ENCODE assay signal across 8 cellular contexts in genomic region chr10:91652364-91652763, GRCh38. TPM values are rescaled to one million over a fixed set of nuclear protein-coding genes. Genes with fewer than 3 reads are reported as not detected.
DNase-seq lines count a peak whose midpoint lies in the region; ATAC-seq, FAIRE-seq and TF ChIP-seq lines count a peak whose summit lies in the region.
"Had no signal": no experiment of that assay in that cellular context is flagged by ENCODE, and none has a peak within 500 bp of the region (broad histone marks: within the 10 kb centered on the region; RNA-seq: fewer than 3 reads in every experiment).

No MANE protein-coding gene starts in this region.

- no peak overlapping the region for H3K9ac ChIP-seq in smooth muscle cell (ENCODE audit: low read depth)

- H3K9me3 ChIP-seq in SJSA1 (replicated peaks) (no peaks in the 10 kb centered on the region), smooth muscle cell (replicated peaks; ENCODE audit: low read depth) (no peaks in the 10 kb centered on the region)

- WGBS in smooth muscle cell (ENCODE audit: low lambda C conversion rate), result 4% methylated on average over 6 of the region's 6 CpGs

- peak overlapping the region; percentile 67 for H3K4me2 ChIP-seq in smooth muscle cell

- H3K27ac ChIP-seq in SJSA1 (peak overlapping the region; percentile 47), foreskin keratinocyte (peak overlapping the region; percentile 57), smooth muscle cell (ENCODE audit: low read depth) (peak overlapping the region; percentile 72)

- no peaks in the 10 kb centered on the region for H3K27me3 ChIP-seq in SJSA1 (replicated peaks)
- H3K27me3 ChIP-seq in foreskin keratinocyte, result no peaks in the 10 kb centered on the region
- no peaks in the 10 kb centered on the region for H3K27me3 ChIP-seq in smooth muscle cell (ENCODE audit: low read depth)

- TF ChIP-seq CTCF in foreskin keratinocyte (conservative IDR thresholded peaks at IDR 0.05) (no peak), smooth muscle cell (IDR thresholded peaks at IDR 0.05; ENCODE audit: borderline replicate concordance, insufficient read depth, poor library complexity, severe bottlenecking) (no peak)

- no peaks in the 10 kb centered on the region for H4K20me1 ChIP-seq in smooth muscle cell (ENCODE audit: low read depth)

- H3F3A ChIP-seq in smooth muscle cell (ENCODE audit: low read depth), result no peaks in the 10 kb centered on the region

- H2AFZ ChIP-seq in smooth muscle cell (ENCODE audit: low read depth), result no peak overlapping the region

- no peaks in the 10 kb centered on the region for H3K79me2 ChIP-seq in smooth muscle cell (ENCODE audit: low read depth)

- peak; percentile 82 for ATAC-seq in foreskin keratinocyte
- ATAC-seq in HG03432 (IDR thresholded peaks at IDR 0.05; ENCODE audit: unreplicated experiment), result no peak
- ATAC-seq in HG03159 (IDR thresholded peaks at IDR 0.05; ENCODE audit: unreplicated experiment), result no peak

- FAIRE-seq in H54 (lab: Jason Lieb, UNC), result peak; percentile 98

- TF ChIP-seq POLR2A in H54 (IDR thresholded peaks at IDR 0.05; ENCODE audit: low read depth, low read length), result no peak

- DNase-seq in H54 (ENCODE audit: insufficient read length, low spot score) (no peak), SJSA1 (ENCODE audit: low read depth in 1 of 2, low spot score in 2 of 2) (peak; percentile 87 to 92), foreskin keratinocyte (peak; percentile 98 to 100), smooth muscle cell (lab: John Stamatoyannopoulos, UW; ENCODE audit: unreplicated experiment) (peak; percentile 18), DMS79 treated with DMSO at 0.1 percent for 48 hours (lab: John Stamatoyannopoulos, UW) (no peak)
- DNase-seq: NCI-H187 treated with DMSO at 0.1 percent for 48 hours had no signal

- H3K4me3 ChIP-seq in SJSA1, result no peak overlapping the region
- H3K4me3 ChIP-seq in smooth muscle cell, result no peak overlapping the region

- peaks cover 26% of the 10 kb centered on the region for H3K4me1 ChIP-seq in SJSA1 (replicated peaks)
- H3K4me1 ChIP-seq in foreskin keratinocyte, result peaks cover 27% of the 10 kb centered on the region
- peaks cover 7% of the 10 kb centered on the region for H3K4me1 ChIP-seq in smooth muscle cell (ENCODE audit: low read depth)

- H3K36me3 ChIP-seq in SJSA1 (no peaks in the 10 kb centered on the region), smooth muscle cell (ENCODE audit: low read depth) (no peaks in the 10 kb centered on the region)

RNA-seq across cellular contexts. Expression of gene PPP1R3C, which starts 19.5 kb away (rescaled TPM):
- 7.8 and 13.4 TPM in 2 replicates for total RNA-seq in SJSA1 (2014; rRNA removed; shearing (Covaris generic))
- total RNA-seq in foreskin keratinocyte, result 0.85 and 2.2 TPM in 2 replicates
- 0.43 and 0.87 TPM in 2 replicates for polyA plus RNA-seq in foreskin keratinocyte
- 31.6 and 42.1 TPM in 2 replicates for total RNA-seq in smooth muscle cell
- 14.4 and 18.2 TPM in 2 replicates for polyA plus RNA-seq in smooth muscle cell

Comparison
In these comparisons a context has a peak if more than half of its experiments do, and no peak if none do; other contexts are left out.
1. DNase-seq: peak in SJSA1 (2 of 2), foreskin keratinocyte (2 of 2) and smooth muscle cell (single experiment); none in H54 (single experiment) and DMS79 treated with DMSO at 0.1 percent for 48 hours (single experiment).
2. Peak in every context shown above with its lines, with median percentiles within 50 percentile points of each other: H3K27ac ChIP-seq.